ENCODE assay signal across 2 cellular contexts in the genomic region with DNA sequence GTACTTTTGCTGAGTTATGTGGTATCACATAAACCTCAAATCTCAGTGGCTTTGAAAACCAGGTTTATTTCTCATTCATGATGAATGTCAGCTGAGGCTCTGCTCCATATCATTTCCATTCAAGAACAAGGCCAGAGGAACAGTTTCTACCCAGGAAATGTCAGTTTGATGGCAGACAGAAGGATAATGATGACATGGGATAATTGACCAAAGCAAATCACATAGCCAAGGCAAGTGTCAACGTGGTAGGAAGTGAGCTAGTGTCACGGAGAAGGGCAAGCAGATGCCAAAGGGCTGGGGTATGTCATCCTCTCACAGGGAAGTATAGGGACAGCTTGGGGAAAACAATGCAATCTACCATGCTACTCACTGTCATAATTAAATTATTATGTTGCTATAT.
A peak's percentile ranks its signal among the peaks of the same experiment; 100 is the strongest.
TF ChIP-seq lines count a peak whose summit lies in the region.

No MANE protein-coding gene starts in this region.

TF ChIP-seq in SK-N-SH, 30 proteins besides CTCF, POLR2A, EP300 and RAD21 (continued from another document):
- TF ChIP-seq, protein P1, sequence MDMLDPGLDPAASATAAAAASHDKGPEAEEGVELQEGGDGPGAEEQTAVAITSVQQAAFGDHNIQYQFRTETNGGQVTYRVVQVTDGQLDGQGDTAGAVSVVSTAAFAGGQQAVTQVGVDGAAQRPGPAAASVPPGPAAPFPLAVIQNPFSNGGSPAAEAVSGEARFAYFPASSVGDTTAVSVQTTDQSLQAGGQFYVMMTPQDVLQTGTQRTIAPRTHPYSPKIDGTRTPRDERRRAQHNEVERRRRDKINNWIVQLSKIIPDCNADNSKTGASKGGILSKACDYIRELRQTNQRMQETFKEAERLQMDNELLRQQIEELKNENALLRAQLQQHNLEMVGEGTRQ (IDR thresholded peaks at IDR 0.05; ENCODE audit: borderline replicate concordance, low read depth, low read length) = no peak
- TF ChIP-seq YY1 (IDR thresholded peaks at IDR 0.05; ENCODE audit: low read depth) (no peak), RFX5 (IDR thresholded peaks at IDR 0.05; ENCODE audit: low read length) (no peak)

TF ChIP-seq in neural cell, 6 proteins besides CTCF, POLR2A, EP300 and RAD21:
- TF ChIP-seq, protein P2, sequence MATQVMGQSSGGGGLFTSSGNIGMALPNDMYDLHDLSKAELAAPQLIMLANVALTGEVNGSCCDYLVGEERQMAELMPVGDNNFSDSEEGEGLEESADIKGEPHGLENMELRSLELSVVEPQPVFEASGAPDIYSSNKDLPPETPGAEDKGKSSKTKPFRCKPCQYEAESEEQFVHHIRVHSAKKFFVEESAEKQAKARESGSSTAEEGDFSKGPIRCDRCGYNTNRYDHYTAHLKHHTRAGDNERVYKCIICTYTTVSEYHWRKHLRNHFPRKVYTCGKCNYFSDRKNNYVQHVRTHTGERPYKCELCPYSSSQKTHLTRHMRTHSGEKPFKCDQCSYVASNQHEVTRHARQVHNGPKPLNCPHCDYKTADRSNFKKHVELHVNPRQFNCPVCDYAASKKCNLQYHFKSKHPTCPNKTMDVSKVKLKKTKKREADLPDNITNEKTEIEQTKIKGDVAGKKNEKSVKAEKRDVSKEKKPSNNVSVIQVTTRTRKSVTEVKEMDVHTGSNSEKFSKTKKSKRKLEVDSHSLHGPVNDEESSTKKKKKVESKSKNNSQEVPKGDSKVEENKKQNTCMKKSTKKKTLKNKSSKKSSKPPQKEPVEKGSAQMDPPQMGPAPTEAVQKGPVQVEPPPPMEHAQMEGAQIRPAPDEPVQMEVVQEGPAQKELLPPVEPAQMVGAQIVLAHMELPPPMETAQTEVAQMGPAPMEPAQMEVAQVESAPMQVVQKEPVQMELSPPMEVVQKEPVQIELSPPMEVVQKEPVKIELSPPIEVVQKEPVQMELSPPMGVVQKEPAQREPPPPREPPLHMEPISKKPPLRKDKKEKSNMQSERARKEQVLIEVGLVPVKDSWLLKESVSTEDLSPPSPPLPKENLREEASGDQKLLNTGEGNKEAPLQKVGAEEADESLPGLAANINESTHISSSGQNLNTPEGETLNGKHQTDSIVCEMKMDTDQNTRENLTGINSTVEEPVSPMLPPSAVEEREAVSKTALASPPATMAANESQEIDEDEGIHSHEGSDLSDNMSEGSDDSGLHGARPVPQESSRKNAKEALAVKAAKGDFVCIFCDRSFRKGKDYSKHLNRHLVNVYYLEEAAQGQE (IDR thresholded peaks at IDR 0.05; ENCODE audit: borderline replicate concordance) = no peak
- TF ChIP-seq TAF1 (IDR thresholded peaks at IDR 0.05; ENCODE audit: low read depth) (no peak), POLR2AphosphoS5 (IDR thresholded peaks at IDR 0.05) (peak; percentile 69)
